Comparison of ENCODE assay signal across 8 cellular contexts in genomic region chr9:105447814-105448812, GRCh38. TPM values are rescaled to one million over a fixed set of nuclear protein-coding genes. Genes with fewer than 3 reads are reported as not detected.
DNase-seq lines count a peak whose midpoint lies in the region; TF ChIP-seq lines count a peak whose summit lies in the region.

Gene FSD1L (plus strand): TSS chr9:105448034. CDS start chr9:105448221, 187 bp downstream.

- DNase-seq in GDM1 (lab: John Stamatoyannopoulos, UW) (peak; percentile 80), H7 (peak; percentile 96), LoVo (ENCODE audit: low spot score) (peak; percentile 93), foreskin fibroblast (peak; percentile 91 to 97), neural crest cell (ENCODE audit: low read depth, low spot score) (peak; percentile 87)
- peak; percentile 92 for DNase-seq in activated effector memory CD4-positive, alpha-beta T cell treated with anti-CD3 and anti-CD28 coated beads, Interleukin-2, amount 50 U/mL, for 16 hours

- H3K4me1 Mint-ChIP-seq in neural crest cell: peaks cover 36% of the 10 kb centered on the region

- no peaks in the 10 kb centered on the region for H3K27me3 Mint-ChIP-seq in neural crest cell (ENCODE audit: low read depth)

- H3K9me3 Mint-ChIP-seq in neural crest cell: no peaks in the 10 kb centered on the region

- no peak for TF ChIP-seq CTCF in foreskin fibroblast (IDR thresholded peaks at IDR 0.05; ENCODE audit: low read depth, low read length)
- TF ChIP-seq CTCF in neural crest cell (conservative IDR thresholded peaks at IDR 0.05): no peak

- peak within 1 kb of the TSS; percentile 95 for H3K4me3 Mint-ChIP-seq in neural crest cell

- no peaks in the 10 kb centered on the region for H3K36me3 ChIP-seq in H7 (replicated peaks; ENCODE audit: control insufficient read depth, insufficient read depth, low read length)
- H3K36me3 ChIP-seq in stomach smooth muscle (ENCODE audit: control insufficient read depth in 2 of 2, insufficient read depth in 2 of 2, low read length in 2 of 2): no peaks in the 10 kb centered on the region

- H3K9me3 ChIP-seq in stomach smooth muscle (ENCODE audit: control insufficient read depth in 2 of 2, low read length in 2 of 2): no peaks in the 10 kb centered on the region

- H3K9ac ChIP-seq in stomach smooth muscle (ENCODE audit: low read length in 2 of 2): peak within 1 kb of the TSS; percentile 81 to 82

- H3K27ac ChIP-seq in stomach smooth muscle (ENCODE audit: low read length): peak within 1 kb of the TSS; percentile 53

- H3K27ac Mint-ChIP-seq in neural crest cell (ENCODE audit: unreplicated experiment): peak within 1 kb of the TSS; percentile 98

- H3K36me3 Mint-ChIP-seq in neural crest cell (ENCODE audit: low read depth): no peaks in the 10 kb centered on the region

- H3K4me1 ChIP-seq in stomach smooth muscle (ENCODE audit: control insufficient read depth, insufficient read depth, low read length): peaks cover 20% of the 10 kb centered on the region

- no peaks in the 10 kb centered on the region for H3K27me3 ChIP-seq in H7 (ENCODE audit: control insufficient read depth, insufficient read depth, low read length)
- no peaks in the 10 kb centered on the region for H3K27me3 ChIP-seq in stomach smooth muscle (ENCODE audit: control insufficient read depth in 1 of 2, insufficient read depth in 2 of 2, low read length in 2 of 2)

- TF ChIP-seq POLR2A in Raji (IDR thresholded peaks at IDR 0.05; ENCODE audit: insufficient read depth, low read depth, low read length): peak; percentile 72

- H3K4me3 ChIP-seq in H7 (ENCODE audit: insufficient read depth, low read depth, low read length) (peak within 1 kb of the TSS; percentile 86), foreskin fibroblast (ENCODE audit: low read depth in 1 of 2, low read length in 2 of 2) (peak within 1 kb of the TSS; percentile 89 to 93), stomach smooth muscle (ENCODE audit: low read length in 2 of 2) (peak within 1 kb of the TSS; percentile 93 to 96)

RNA-seq across cellular contexts. Expression of gene FSD1L, which starts in this region (rescaled TPM):
- 2.3 and 2.5 TPM in 2 replicates for total RNA-seq in H7 (2014; rRNA removed; shearing (Covaris generic))
- 16.9 and 17.0 TPM in 2 replicates for total RNA-seq in neural crest cell

Comparison
In these comparisons a context has a peak if more than half of its experiments do, and no peak if none do; other contexts are left out.
1. Peak in every context shown above with its lines: DNase-seq, H3K4me3 ChIP-seq and H3K27ac ChIP-seq.